1 cellular context compared by ENCODE assay signal in the genomic region with DNA sequence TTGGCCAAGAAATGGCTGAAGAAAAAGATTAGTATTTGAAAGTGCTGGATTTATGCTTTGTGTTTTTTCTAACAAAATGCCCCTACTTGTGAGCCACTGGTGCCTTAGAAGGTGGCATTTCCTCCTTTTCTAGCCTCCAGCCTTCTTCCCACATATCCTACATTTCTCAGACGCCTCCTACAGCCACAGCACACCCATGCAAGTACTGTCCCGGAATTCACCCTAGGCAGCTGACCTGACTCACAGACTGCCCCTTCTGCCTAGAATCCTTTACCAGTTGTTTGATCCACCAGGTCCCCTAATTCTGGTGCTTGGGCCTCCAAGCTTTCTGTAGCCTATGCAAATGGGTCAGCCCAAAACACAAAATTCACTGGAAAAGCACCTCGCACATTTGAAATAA.
TF ChIP-seq lines count a peak whose summit lies in the region.

No MANE protein-coding gene starts in this region.

TF ChIP-seq in IMR-90, 13 proteins besides CTCF, POLR2A, EP300 and RAD21 (continued from another document):
- TF ChIP-seq, protein P1, sequence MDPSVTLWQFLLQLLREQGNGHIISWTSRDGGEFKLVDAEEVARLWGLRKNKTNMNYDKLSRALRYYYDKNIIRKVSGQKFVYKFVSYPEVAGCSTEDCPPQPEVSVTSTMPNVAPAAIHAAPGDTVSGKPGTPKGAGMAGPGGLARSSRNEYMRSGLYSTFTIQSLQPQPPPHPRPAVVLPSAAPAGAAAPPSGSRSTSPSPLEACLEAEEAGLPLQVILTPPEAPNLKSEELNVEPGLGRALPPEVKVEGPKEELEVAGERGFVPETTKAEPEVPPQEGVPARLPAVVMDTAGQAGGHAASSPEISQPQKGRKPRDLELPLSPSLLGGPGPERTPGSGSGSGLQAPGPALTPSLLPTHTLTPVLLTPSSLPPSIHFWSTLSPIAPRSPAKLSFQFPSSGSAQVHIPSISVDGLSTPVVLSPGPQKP (IDR thresholded peaks at IDR 0.05; ENCODE audit: borderline replicate concordance, low read depth, low read length): no peak
- TF ChIP-seq NFE2L2 (IDR thresholded peaks at IDR 0.05; ENCODE audit: low read depth, low read length) (no peak), MXI1 (IDR thresholded peaks at IDR 0.05; ENCODE audit: borderline replicate concordance, low read depth, low read length) (no peak)
- TF ChIP-seq, protein P2, sequence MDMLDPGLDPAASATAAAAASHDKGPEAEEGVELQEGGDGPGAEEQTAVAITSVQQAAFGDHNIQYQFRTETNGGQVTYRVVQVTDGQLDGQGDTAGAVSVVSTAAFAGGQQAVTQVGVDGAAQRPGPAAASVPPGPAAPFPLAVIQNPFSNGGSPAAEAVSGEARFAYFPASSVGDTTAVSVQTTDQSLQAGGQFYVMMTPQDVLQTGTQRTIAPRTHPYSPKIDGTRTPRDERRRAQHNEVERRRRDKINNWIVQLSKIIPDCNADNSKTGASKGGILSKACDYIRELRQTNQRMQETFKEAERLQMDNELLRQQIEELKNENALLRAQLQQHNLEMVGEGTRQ (IDR thresholded peaks at IDR 0.05; ENCODE audit: low read depth, low read length): no peak
TF ChIP-seq in IMR-90: peak in this region for 0.
